In genomic region chr2:169087757-169088379, GRCh38 we compare ENCODE assay signal across 19 cellular contexts. TPM values are rescaled to one million over a fixed set of nuclear protein-coding genes. Genes with fewer than 3 reads are reported as not detected.
"Had no signal": no experiment of that assay in that cellular context is flagged by ENCODE, and none has a peak within 500 bp of the region (broad histone marks: within the 10 kb centered on the region; RNA-seq: fewer than 3 reads in every experiment).

No MANE protein-coding gene starts in this region.

- H3K9me3 Mint-ChIP-seq: activated naive CD8-positive, alpha-beta T cell treated with anti-CD3 and anti-CD28 coated beads for 36 hours; stimulated activated naive CD8-positive, alpha-beta T cell treated with anti-CD3 and anti-CD28 coated beads, Interleukin-15, Interleukin-2, amounts not matched to agents 100 ng/mL and 50 ng/mL, for 24 hours had no signal

- H3K4me1 ChIP-seq: gastroesophageal sphincter, psoas muscle had no signal

- H3K4me3 ChIP-seq: gastroesophageal sphincter, heart right ventricle, psoas muscle, spleen, suprapubic skin had no signal

- DNase-seq: activated CD4-positive, alpha-beta T cell treated with anti-CD3 and anti-CD28 coated beads, Interleukin-2, amount 50 U/mL, for 1 hour; activated CD8-positive, alpha-beta memory T cell treated with anti-CD3 and anti-CD28 coated beads for 24 hours; activated gamma-delta T cell treated with Interleukin-2 at 50 U/mL for 16 hours; activated naive CD8-positive, alpha-beta T cell treated with anti-CD3 and anti-CD28 coated beads for 36 hours; central memory CD4-positive, alpha-beta T cell; effector memory CD4-positive, alpha-beta T cell; heart right ventricle; nephron progenitor cell; psoas muscle; spleen; trophoblast cell had no signal

- H3K9me3 ChIP-seq: psoas muscle, suprapubic skin had no signal

- ATAC-seq: gastroesophageal sphincter, psoas muscle, sciatic nerve had no signal

- H3K4me1 Mint-ChIP-seq: brain had no signal

- H3K4me3 Mint-ChIP-seq: activated naive CD8-positive, alpha-beta T cell treated with anti-CD3 and anti-CD28 coated beads for 36 hours; brain; nephron progenitor cell; stimulated activated naive CD8-positive, alpha-beta T cell treated with anti-CD3 and anti-CD28 coated beads, Interleukin-15, Interleukin-2, amounts not matched to agents 100 ng/mL and 50 ng/mL, for 24 hours had no signal

- H3K36me3 Mint-ChIP-seq: activated naive CD8-positive, alpha-beta T cell treated with anti-CD3 and anti-CD28 coated beads for 36 hours; brain had no signal

- H3K27ac ChIP-seq: epithelial cell of prostate, gastroesophageal sphincter, heart right ventricle, psoas muscle, suprapubic skin had no signal

- H3K27me3 ChIP-seq: gastroesophageal sphincter, heart right ventricle, spleen, suprapubic skin had no signal

- H3K36me3 ChIP-seq: gastroesophageal sphincter, heart right ventricle, spleen, suprapubic skin had no signal

- H3K27ac Mint-ChIP-seq: activated naive CD8-positive, alpha-beta T cell treated with anti-CD3 and anti-CD28 coated beads for 36 hours; brain; nephron progenitor cell; stimulated activated naive CD8-positive, alpha-beta T cell treated with anti-CD3 and anti-CD28 coated beads, Interleukin-15, Interleukin-2, amounts not matched to agents 100 ng/mL and 50 ng/mL, for 24 hours had no signal

RNA-seq across cellular contexts. Expression of gene DHRS9, which starts 18.5 kb away (rescaled TPM):
- total RNA-seq: activated naive CD8-positive, alpha-beta T cell treated with anti-CD3 and anti-CD28 coated beads for 36 hours; osteoblast had no signal

RNA-seq across cellular contexts. Expression of gene ABCB11, which starts 56.7 kb away (rescaled TPM):
- total RNA-seq: activated naive CD8-positive, alpha-beta T cell treated with anti-CD3 and anti-CD28 coated beads for 36 hours; osteoblast; T-helper 2 cell treated with Interferon-gamma antibody and Interleukin-4, amounts not matched to agents 100 ng/mL and 5 ng/mL, for 36 hours had no signal
